Comparison of ENCODE assay signal across 14 cellular contexts in the genomic region with DNA sequence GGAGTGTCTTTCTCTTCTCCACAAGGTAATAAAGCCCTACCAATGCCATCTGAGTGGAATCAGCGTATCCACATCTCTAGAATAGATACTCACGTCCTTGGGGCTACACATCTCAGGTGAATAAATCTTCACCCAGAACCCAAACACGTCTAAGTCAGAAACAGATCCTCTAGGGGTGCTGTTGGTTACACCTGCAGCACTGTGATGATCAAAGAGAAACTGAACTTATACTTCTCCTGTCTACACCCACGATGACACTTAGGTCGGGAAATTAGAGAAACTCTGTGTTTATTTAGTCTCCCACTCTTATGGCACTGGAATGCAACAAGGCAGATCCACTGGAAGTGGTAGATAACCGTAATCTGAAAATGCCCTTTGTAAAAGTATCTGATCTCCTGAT. TPM values are rescaled to one million over a fixed set of nuclear protein-coding genes. Genes with fewer than 3 reads are reported as not detected.
DNase-seq lines count a peak whose midpoint lies in the region; ATAC-seq and TF ChIP-seq lines count a peak whose summit lies in the region.
"Had no signal": no experiment of that assay in that cellular context is flagged by ENCODE, and none has a peak within 500 bp of the region (broad histone marks: within the 10 kb centered on the region; RNA-seq: fewer than 3 reads in every experiment).

No MANE protein-coding gene starts in this region.

- no peak overlapping the region for H3K23ac ChIP-seq in mesendoderm (ENCODE audit: low read length)

- no peak overlapping the region for H3K56ac ChIP-seq in mesendoderm (ENCODE audit: low read length)

- ATAC-seq in gastrocnemius medialis, result no peak

- no peaks in the 10 kb centered on the region for H3K4me1 ChIP-seq in mesendoderm (ENCODE audit: control insufficient read depth, low read depth, low read length)
- H3K4me1 ChIP-seq in gastrocnemius medialis, result no peaks in the 10 kb centered on the region
- H3K4me1 ChIP-seq: esophagus squamous epithelium had no signal

- H4K8ac ChIP-seq in mesendoderm (ENCODE audit: low read depth, low read length), result no peak overlapping the region

- intact Hi-C loops in gastrocnemius medialis (cut with DNase I; ENCODE audit: low total_unique reads), result no loop called here

- H3K18ac ChIP-seq in mesendoderm (ENCODE audit: low read length), result no peak overlapping the region

- no peak overlapping the region for H2BK5ac ChIP-seq in mesendoderm (ENCODE audit: low read length)

- TF ChIP-seq POLR2A in gastrocnemius medialis (IDR thresholded peaks at IDR 0.05), result no peak

- no CpG with 5 or more reads among the region's 6 CpGs for WGBS in mesendoderm (ENCODE audit: extremely low coverage, insufficient coverage, low lambda C conversion rate)

- H3K79me1 ChIP-seq in mesendoderm (ENCODE audit: low read length), result no peaks in the 10 kb centered on the region

- H2AK5ac ChIP-seq in mesendoderm (ENCODE audit: low read length), result no peak overlapping the region

- H3K4me3 ChIP-seq in mesendoderm (ENCODE audit: low read length), result no peak overlapping the region
- H3K4me3 ChIP-seq in gastrocnemius medialis, result no peak overlapping the region
- H3K4me3 ChIP-seq: esophagus squamous epithelium had no signal

- H3K27me3 ChIP-seq in mesendoderm (ENCODE audit: insufficient read depth, low read length, poor library complexity), result no peaks in the 10 kb centered on the region
- H3K27me3 ChIP-seq in gastrocnemius medialis, result no peaks in the 10 kb centered on the region

- peak; percentile 43 for DNase-seq in HT-29 (ENCODE audit: low spot score)
- peak; percentile 8 for DNase-seq in mesendoderm
- no peak for DNase-seq in activated naive CD4-positive, alpha-beta T cell treated with Interleukin-2 at 50 U/mL for 16 hours
- DNase-seq in putamen (ENCODE audit: low spot score), result no peak
- DNase-seq in gastrocnemius medialis, result no peak
- DNase-seq: activated CD4-positive, alpha-beta T cell treated with anti-CD3 and anti-CD28 coated beads, Interleukin-2, amount 50 U/mL, for 4 hours; amygdala; cortex of kidney; esophagus squamous epithelium; mesenchymal stem cell had no signal

- no peak overlapping the region for H4K5ac ChIP-seq in mesendoderm (ENCODE audit: low read length)

- no peak overlapping the region for H3K4me2 ChIP-seq in mesendoderm (ENCODE audit: low read length)

- no peak overlapping the region for H3K4ac ChIP-seq in mesendoderm (ENCODE audit: low read depth, low read length)

- TF ChIP-seq CTCF in GM12874 (IDR thresholded peaks at IDR 0.05; ENCODE audit: insufficient read depth, low read depth, low read length) (peak; percentile 27; the same call in 1 of the 2 replicates), VCaP (conservative IDR thresholded peaks at IDR 0.05) (0 out of 2 replicates have a peak, but pooled peaks have one; percentile 24), gastrocnemius medialis (IDR thresholded peaks at IDR 0.05 in 4 of 5, conservative IDR thresholded peaks at IDR 0.05 in 1 of 5) (no peak)

- no peak overlapping the region for H3K27ac ChIP-seq in VCaP
- no peak overlapping the region for H3K27ac ChIP-seq in mesendoderm (ENCODE audit: low read depth, low read length)
- H3K27ac ChIP-seq in gastrocnemius medialis, result no peak overlapping the region
- H3K27ac ChIP-seq: esophagus squamous epithelium, neutrophil had no signal

- no peak overlapping the region for H3K9ac ChIP-seq in mesendoderm (ENCODE audit: low read length)

- no peak overlapping the region for H2BK15ac ChIP-seq in mesendoderm (replicated peaks; ENCODE audit: low read depth)

- H3K9me3 ChIP-seq in gastrocnemius medialis, result no peaks in the 10 kb centered on the region
- H3K9me3 ChIP-seq: esophagus squamous epithelium, neutrophil had no signal

- H3K36me3 ChIP-seq in mesendoderm (ENCODE audit: control insufficient read depth, insufficient read depth, low read length) (no peaks in the 10 kb centered on the region), gastrocnemius medialis (no peaks in the 10 kb centered on the region)
- H3K36me3 ChIP-seq: esophagus squamous epithelium, neutrophil had no signal

- H3K79me2 ChIP-seq in mesendoderm (ENCODE audit: control insufficient read depth, insufficient read depth, low read length), result no peaks in the 10 kb centered on the region

- in situ Hi-C loops in gastrocnemius medialis (cut with MboI; ENCODE audit: low sequenced_read_pairs in 4 of 4), result no loop called here

- no peak overlapping the region for H2BK120ac ChIP-seq in mesendoderm (ENCODE audit: low read depth, low read length)

RNA-seq across cellular contexts. Expression of a gene that starts 46.2 kb away (rescaled TPM):
- not detected in 2 replicates for total RNA-seq in HT-29 (2014; rRNA removed; shearing (Covaris generic))
- polyA plus RNA-seq in mesendoderm (2013, experiment 1 of 2), result 0.83 TPM
- 0.92 TPM for polyA plus RNA-seq in mesendoderm (2013, experiment 2 of 2)
- total RNA-seq in gastrocnemius medialis, result not detected
- total RNA-seq: CD4-positive, CD25-positive, alpha-beta regulatory T cell had no signal
- polyA plus RNA-seq: CD4-positive, CD25-positive, alpha-beta regulatory T cell had no signal

Comparison
In these comparisons a context has a peak if more than half of its experiments do, and no peak if none do; other contexts are left out.
1. CTCF ChIP-seq: peak in GM12874 (single experiment) and VCaP (single experiment); none in gastrocnemius medialis (0 of 5).
2. DNase-seq: peak in HT-29 (single experiment) and mesendoderm (single experiment); none in activated naive CD4-positive, alpha-beta T cell treated with Interleukin-2 at 50 U/mL for 16 hours (single experiment), putamen (single experiment) and gastrocnemius medialis (0 of 2).